In the genomic region with DNA sequence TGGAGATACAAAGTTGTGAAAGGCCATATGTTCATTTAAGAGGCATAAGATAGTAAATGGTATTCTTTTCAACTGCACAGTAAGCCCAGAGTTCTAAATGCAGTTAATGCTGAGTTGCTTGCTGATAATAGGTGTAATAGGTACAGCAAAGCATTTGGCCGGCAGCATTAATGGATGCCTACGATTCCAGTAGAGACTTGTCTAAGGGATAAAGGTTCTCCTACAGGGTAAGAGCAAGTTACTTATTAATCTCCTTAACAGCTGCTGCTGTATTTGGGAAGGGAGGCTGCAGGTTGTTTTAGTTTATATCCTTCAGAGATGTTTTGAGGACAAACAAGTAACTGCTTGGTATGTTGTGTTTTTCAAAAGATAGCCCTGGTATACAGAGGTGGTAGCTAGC, we compare ENCODE assay signal across 26 cellular contexts. TPM values are rescaled to one million over a fixed set of nuclear protein-coding genes. Genes with fewer than 3 reads are reported as not detected.
DNase-seq lines count a peak whose midpoint lies in the region; ATAC-seq, FAIRE-seq and TF ChIP-seq lines count a peak whose summit lies in the region.
"Had no signal": no experiment of that assay in that cellular context is flagged by ENCODE, and none has a peak within 500 bp of the region (broad histone marks: within the 10 kb centered on the region; RNA-seq: fewer than 3 reads in every experiment).

No MANE protein-coding gene starts in this region.

- H3K4me3 ChIP-seq in WERI-Rb-1 (ENCODE audit: low read depth, low read length) (no peak overlapping the region), small intestine (ENCODE audit: low read depth in 1 of 2, low read length in 2 of 2) (no peak overlapping the region)
- H3K4me3 ChIP-seq: smooth muscle cell, tibial artery had no signal

- H3K27ac ChIP-seq in WERI-Rb-1 (peak overlapping the region; percentile 38), small intestine (ENCODE audit: low read depth in 1 of 2, low read length in 1 of 2) (no peak overlapping the region)
- H3K27ac ChIP-seq: tibial artery, VCaP had no signal

- no peaks in the 10 kb centered on the region for H3K4me1 ChIP-seq in small intestine (ENCODE audit: control insufficient read depth in 2 of 2, insufficient read depth in 1 of 2, low read depth in 1 of 2, low read length in 1 of 2)
- H3K4me1 ChIP-seq: tibial artery had no signal

- H3K9me3 ChIP-seq in WERI-Rb-1 (ENCODE audit: severe bottlenecking) = no peaks in the 10 kb centered on the region
- H3K9me3 ChIP-seq in small intestine (ENCODE audit: control insufficient read depth, low read depth) = no peaks in the 10 kb centered on the region
- H3K9me3 ChIP-seq: tibial artery had no signal

- H3K36me3 ChIP-seq in WERI-Rb-1 (no peaks in the 10 kb centered on the region), small intestine (ENCODE audit: control insufficient read depth in 2 of 2, insufficient read depth in 2 of 2, low read length in 2 of 2) (no peaks in the 10 kb centered on the region)
- H3K36me3 ChIP-seq: tibial artery had no signal

- ATAC-seq in left lobe of liver (peak; percentile 90), HG03045 (IDR thresholded peaks at IDR 0.05; ENCODE audit: unreplicated experiment) (no peak)
- ATAC-seq: activated CD8-positive, alpha-beta memory T cell treated with anti-CD3 and anti-CD28 coated beads, Interleukin-2, amount 10 ng/mL, durations not matched to agents 7 days and 5 days; activated T-cell treated with anti-CD3 and anti-CD28 coated beads, Interleukin-2, amount 50 U/mL, for 72 hours had no signal

- no peak for FAIRE-seq in small intestine (lab: Jason Lieb, UNC)
- FAIRE-seq: endothelial cell of umbilical vein, GM19239 had no signal

- H3K27me3 ChIP-seq in WERI-Rb-1 (ENCODE audit: insufficient read depth, low read depth, severe bottlenecking) (no peaks in the 10 kb centered on the region), small intestine (ENCODE audit: control insufficient read depth in 2 of 2, insufficient read depth in 2 of 2, low read length in 2 of 2) (no peaks in the 10 kb centered on the region)
- H3K27me3 ChIP-seq: tibial artery had no signal

- peak; percentile 34 for DNase-seq in NCI-H2171 treated with DMSO at 0.1 percent for 48 hours (lab: John Stamatoyannopoulos, UW)
- no peak for DNase-seq in NCI-H2171 (lab: John Stamatoyannopoulos, UW)
- peak; percentile 40 for DNase-seq in WERI-Rb-1
- DNase-seq in left lobe of liver (ENCODE audit: low spot score) = no peak
- DNase-seq in small intestine = peak; percentile 70
- no peak for DNase-seq in middle frontal gyrus (ENCODE audit: extremely low spot score, low spot score)
- no peak for DNase-seq in iPS-NIHi7 (ENCODE audit: extremely low spot score)
- DNase-seq: 8988T; activated CD4-positive, alpha-beta T cell treated with anti-CD3 and anti-CD28 coated beads, Interleukin-2, amount 50 U/mL, for 1 hour; activated CD8-positive, alpha-beta memory T cell treated with anti-CD3 and anti-CD28 coated beads, Interleukin-2, amount 10 ng/mL, durations not matched to agents 7 days and 5 days; activated naive CD4-positive, alpha-beta T cell; activated T-cell treated with anti-CD3 and anti-CD28 coated beads, Interleukin-2, amount 50 U/mL, for 72 hours; CD4-positive, CD25-positive, alpha-beta regulatory T cell; DMS79; GF-D8; H9; NCI-H1436 treated with DMSO at 0.1 percent for 48 hours; NCI-H2107; SHP77 treated with DMSO at 0.1 percent for 48 hours; stimulated activated CD4-positive, alpha-beta T cell treated with anti-CD3 and anti-CD28 coated beads, Interleukin-2, amount 100 ng/mL, for 24 hours; tibial artery had no signal

- 34 to 56% (median 38%) methylated on average over 2 of the region's 2 CpGs for WGBS in small intestine, 3 donors

- no peak for TF ChIP-seq CTCF in WERI-Rb-1 (IDR thresholded peaks at IDR 0.05; ENCODE audit: low read depth, low read length)

RNA-seq across cellular contexts. Expression of gene TSPAN7, which starts 16.8 kb away (rescaled TPM):
- 8.1 TPM for total RNA-seq in left lobe of liver
- polyA plus RNA-seq in small intestine = 10 to 100 TPM in 1 of 3 donors, 1 to 10 TPM in 2; 6.9 to 70.5 (median 9.2) TPM
- total RNA-seq: activated CD8-positive, alpha-beta memory T cell treated with anti-CD3 and anti-CD28 coated beads, Interleukin-2, amount 10 ng/mL, durations not matched to agents 7 days and 5 days; CD4-positive, CD25-positive, alpha-beta regulatory T cell had no signal

Comparison
In these comparisons a context has a peak if more than half of its experiments do, and no peak if none do; other contexts are left out.
1. DNase-seq: peak in NCI-H2171 treated with DMSO at 0.1 percent for 48 hours (single experiment), WERI-Rb-1 (single experiment) and small intestine (single experiment); none in NCI-H2171 (single experiment), left lobe of liver (single experiment), middle frontal gyrus (single experiment) and iPS-NIHi7 (single experiment).